ENCODE assay signal across 1 cellular context in the genomic region with DNA sequence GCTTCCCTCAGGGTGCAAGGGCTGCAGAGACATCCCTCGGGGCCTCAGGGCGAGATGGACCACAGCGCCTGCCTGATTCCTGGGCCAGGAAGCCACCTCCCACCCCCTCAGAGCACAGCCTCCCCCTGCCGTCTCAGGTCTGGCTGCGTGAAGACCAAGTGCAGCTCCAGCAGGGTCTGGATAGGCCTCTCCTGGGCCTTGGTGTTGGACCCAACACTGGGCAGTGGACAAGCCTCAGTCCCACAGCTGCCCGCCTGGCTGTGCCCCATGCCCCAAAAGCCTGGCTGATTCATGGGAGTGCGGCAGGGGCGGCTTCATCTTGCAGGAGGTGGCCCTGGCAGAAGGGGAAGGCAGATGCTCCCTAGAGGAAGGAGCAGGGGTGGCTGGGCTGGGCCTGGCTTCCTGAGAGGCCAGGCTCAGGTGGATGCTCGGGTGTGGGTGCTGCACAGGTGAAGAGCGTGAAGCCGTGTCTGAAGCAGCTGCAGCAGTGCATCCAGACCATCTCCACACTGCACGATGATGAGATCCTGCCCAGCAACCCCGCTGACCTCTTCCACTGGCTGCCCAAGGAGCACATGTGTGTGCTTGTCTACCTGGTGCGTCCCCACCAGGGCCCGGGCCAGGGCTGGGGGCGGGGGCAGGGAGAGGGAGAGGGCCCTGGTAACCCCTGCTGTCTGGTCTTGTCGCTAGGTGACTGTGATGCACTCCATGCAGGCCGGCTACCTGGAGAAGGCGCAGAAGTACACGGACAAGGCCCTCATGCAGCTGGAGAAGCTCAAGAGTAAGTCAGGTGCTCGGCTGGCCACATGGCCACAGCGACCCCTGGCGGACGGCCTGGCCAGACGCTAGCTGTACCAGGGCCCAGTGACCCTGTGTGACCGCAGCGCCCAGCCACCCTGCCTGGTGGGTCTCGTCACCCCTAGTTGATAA.
TF ChIP-seq lines count a peak whose summit lies in the region.

No MANE protein-coding gene starts in this region.

TF ChIP-seq in K562, 482 proteins besides CTCF, POLR2A, EP300 and RAD21 (continued from another document and continues in another):
- TF ChIP-seq, protein P1, sequence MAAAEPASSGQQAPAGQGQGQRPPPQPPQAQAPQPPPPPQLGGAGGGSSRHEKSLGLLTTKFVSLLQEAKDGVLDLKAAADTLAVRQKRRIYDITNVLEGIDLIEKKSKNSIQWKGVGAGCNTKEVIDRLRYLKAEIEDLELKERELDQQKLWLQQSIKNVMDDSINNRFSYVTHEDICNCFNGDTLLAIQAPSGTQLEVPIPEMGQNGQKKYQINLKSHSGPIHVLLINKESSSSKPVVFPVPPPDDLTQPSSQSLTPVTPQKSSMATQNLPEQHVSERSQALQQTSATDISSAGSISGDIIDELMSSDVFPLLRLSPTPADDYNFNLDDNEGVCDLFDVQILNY (CRISPR knock-in tag; IDR thresholded peaks at IDR 0.05), result no peak
- TF ChIP-seq ESRRA (IDR thresholded peaks at IDR 0.05; ENCODE audit: borderline replicate concordance, low read depth) (0 out of 2 replicates have a peak, but pooled peaks have one; percentile 14), NCOA6 (IDR thresholded peaks at IDR 0.05) (no peak), FOXP1 (CRISPR knock-in tag; IDR thresholded peaks at IDR 0.05) (no peak), ZBTB7A (IDR thresholded peaks at IDR 0.05; ENCODE audit: borderline replicate concordance, control insufficient read depth, low read depth, low read length) (peak; percentile 48; the same call in 1 of the 2 replicates), ZNF384 (IDR thresholded peaks at IDR 0.05; ENCODE audit: low read depth, low read length) (no peak), PHB2 (IDR thresholded peaks at IDR 0.05; ENCODE audit: low read depth) (no peak), NFRKB (IDR thresholded peaks at IDR 0.05; ENCODE audit: low read depth) (no peak), DACH1 (IDR thresholded peaks at IDR 0.05; ENCODE audit: partially characterized antibody) (no peak), SMC3 (conservative IDR thresholded peaks at IDR 0.05; ENCODE audit: insufficient read depth, low read depth, low read length) (peak; percentile 85), CREB5 (CRISPR knock-in tag; IDR thresholded peaks at IDR 0.05) (no peak), CAMTA2 (CRISPR knock-in tag; conservative IDR thresholded peaks at IDR 0.05) (no peak), SIX5 (IDR thresholded peaks at IDR 0.05; ENCODE audit: borderline replicate concordance in 1 of 2, insufficient read depth in 1 of 2, low read depth in 1 of 2, low read length in 2 of 2) (no peak), OTX1 (CRISPR knock-in tag; IDR thresholded peaks at IDR 0.05) (no peak), ZBTB9 (CRISPR knock-in tag; IDR thresholded peaks at IDR 0.05) (no peak), CREM (IDR thresholded peaks at IDR 0.05; ENCODE audit: low read depth) (0 out of 2 replicates have a peak, but pooled peaks have one; percentile 12), ZSCAN29 (IDR thresholded peaks at IDR 0.05) (no peak), HNRNPH1 (optimal IDR thresholded peaks at IDR 0.05; ENCODE audit: low read depth, low read length) (no peak), MYC (IDR thresholded peaks at IDR 0.05; ENCODE audit: low read depth, low read length) (peak; percentile 81; the same call in 1 of the 2 replicates), MYC (CRISPR knock-in tag; IDR thresholded peaks at IDR 0.05; ENCODE audit: borderline replicate concordance, low read depth) (no peak), ZNF146 (CRISPR knock-in tag; IDR thresholded peaks at IDR 0.05; ENCODE audit: unreplicated experiment) (no peak), SNIP1 (IDR thresholded peaks at IDR 0.05; ENCODE audit: low read depth) (no peak), ZNF311 (CRISPR knock-in tag; IDR thresholded peaks at IDR 0.05) (no peak), CGGBP1 (CRISPR knock-in tag; IDR thresholded peaks at IDR 0.05) (no peak), NELFE (IDR thresholded peaks at IDR 0.05; ENCODE audit: insufficient read depth, insufficient read length) (no peak), CBX3 (IDR thresholded peaks at IDR 0.05; ENCODE audit: borderline replicate concordance in 1 of 2, low read length in 2 of 2) (no peak), E2F8 (IDR thresholded peaks at IDR 0.05; ENCODE audit: low read depth, partially characterized antibody) (no peak), FOXJ2 (tag; IDR thresholded peaks at IDR 0.05) (no peak), BDP1 (IDR thresholded peaks at IDR 0.05; ENCODE audit: insufficient read depth, insufficient read length) (no peak), DPF2 (IDR thresholded peaks at IDR 0.05) (no peak), SIN3B (IDR thresholded peaks at IDR 0.05; ENCODE audit: low read depth) (no peak), PRMT5 (CRISPR knock-in tag; IDR thresholded peaks at IDR 0.05) (no peak), PPARD (CRISPR knock-in tag; IDR thresholded peaks at IDR 0.05) (no peak), ELF1 (tag; IDR thresholded peaks at IDR 0.05) (no peak), RBFOX2 (IDR thresholded peaks at IDR 0.05; ENCODE audit: low read depth, low read length) (peak; percentile 33; the same call in 1 of the 2 replicates), KLF13 (tag; IDR thresholded peaks at IDR 0.05; ENCODE audit: borderline replicate concordance, low read depth) (no peak), ZNF239 (CRISPR knock-in tag; IDR thresholded peaks at IDR 0.05) (no peak), MITF (IDR thresholded peaks at IDR 0.05) (peak; percentile 80), MAFF (IDR thresholded peaks at IDR 0.05; ENCODE audit: low read length) (no peak), XRCC3 (IDR thresholded peaks at IDR 0.05) (no peak), FOS (IDR thresholded peaks at IDR 0.05; ENCODE audit: extremely low read depth, insufficient read length) (no peak), NUFIP1 (IDR thresholded peaks at IDR 0.05; ENCODE audit: partially characterized antibody) (no peak), KHSRP (IDR thresholded peaks at IDR 0.05) (no peak), ZNF639 (CRISPR knock-in tag; conservative IDR thresholded peaks at IDR 0.05 in 1 of 2, IDR thresholded peaks at IDR 0.05 in 1 of 2) (no peak), ETS1 (conservative IDR thresholded peaks at IDR 0.05; ENCODE audit: control insufficient read depth, low read depth, low read length) (peak; percentile 33; the same call in 1 of the 2 replicates), ZNF778 (CRISPR knock-in tag; IDR thresholded peaks at IDR 0.05) (no peak), HINFP (tag; conservative IDR thresholded peaks at IDR 0.05; ENCODE audit: low read depth) (no peak), SRSF7 (optimal IDR thresholded peaks at IDR 0.05; ENCODE audit: low read depth, low read length) (no peak), JUND (IDR thresholded peaks at IDR 0.05; ENCODE audit: borderline replicate concordance, low read depth, low read length) (0 out of 2 replicates have a peak, but pooled peaks have one; percentile 18), JUND (tag; IDR thresholded peaks at IDR 0.05; ENCODE audit: borderline replicate concordance, low read depth, low read length) (no peak)
- TF ChIP-seq, protein P2, sequence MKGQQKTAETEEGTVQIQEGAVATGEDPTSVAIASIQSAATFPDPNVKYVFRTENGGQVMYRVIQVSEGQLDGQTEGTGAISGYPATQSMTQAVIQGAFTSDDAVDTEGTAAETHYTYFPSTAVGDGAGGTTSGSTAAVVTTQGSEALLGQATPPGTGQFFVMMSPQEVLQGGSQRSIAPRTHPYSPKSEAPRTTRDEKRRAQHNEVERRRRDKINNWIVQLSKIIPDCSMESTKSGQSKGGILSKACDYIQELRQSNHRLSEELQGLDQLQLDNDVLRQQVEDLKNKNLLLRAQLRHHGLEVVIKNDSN (CRISPR knock-in tag; IDR thresholded peaks at IDR 0.05), result peak; percentile 89
- TF ChIP-seq, protein P3, sequence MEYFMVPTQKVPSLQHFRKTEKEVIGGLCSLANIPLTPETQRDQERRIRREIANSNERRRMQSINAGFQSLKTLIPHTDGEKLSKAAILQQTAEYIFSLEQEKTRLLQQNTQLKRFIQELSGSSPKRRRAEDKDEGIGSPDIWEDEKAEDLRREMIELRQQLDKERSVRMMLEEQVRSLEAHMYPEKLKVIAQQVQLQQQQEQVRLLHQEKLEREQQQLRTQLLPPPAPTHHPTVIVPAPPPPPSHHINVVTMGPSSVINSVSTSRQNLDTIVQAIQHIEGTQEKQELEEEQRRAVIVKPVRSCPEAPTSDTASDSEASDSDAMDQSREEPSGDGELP (CRISPR knock-in tag; IDR thresholded peaks at IDR 0.05; ENCODE audit: borderline replicate concordance), result peak; percentile 83
